1 cellular context compared by ENCODE assay signal in genomic region chr14:68719634-68720384, GRCh38.
TF ChIP-seq lines count a peak whose summit lies in the region.

No MANE protein-coding gene starts in this region.

TF ChIP-seq in GM12878, 131 proteins besides CTCF, POLR2A, EP300 and RAD21 (continued from another document):
- TF ChIP-seq, protein P1, sequence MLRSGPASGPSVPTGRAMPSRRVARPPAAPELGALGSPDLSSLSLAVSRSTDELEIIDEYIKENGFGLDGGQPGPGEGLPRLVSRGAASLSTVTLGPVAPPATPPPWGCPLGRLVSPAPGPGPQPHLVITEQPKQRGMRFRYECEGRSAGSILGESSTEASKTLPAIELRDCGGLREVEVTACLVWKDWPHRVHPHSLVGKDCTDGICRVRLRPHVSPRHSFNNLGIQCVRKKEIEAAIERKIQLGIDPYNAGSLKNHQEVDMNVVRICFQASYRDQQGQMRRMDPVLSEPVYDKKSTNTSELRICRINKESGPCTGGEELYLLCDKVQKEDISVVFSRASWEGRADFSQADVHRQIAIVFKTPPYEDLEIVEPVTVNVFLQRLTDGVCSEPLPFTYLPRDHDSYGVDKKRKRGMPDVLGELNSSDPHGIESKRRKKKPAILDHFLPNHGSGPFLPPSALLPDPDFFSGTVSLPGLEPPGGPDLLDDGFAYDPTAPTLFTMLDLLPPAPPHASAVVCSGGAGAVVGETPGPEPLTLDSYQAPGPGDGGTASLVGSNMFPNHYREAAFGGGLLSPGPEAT (IDR thresholded peaks at IDR 0.05; ENCODE audit: low read depth), result peak; percentile 38; the same call in 1 of the 2 replicates
- TF ChIP-seq NFIC (IDR thresholded peaks at IDR 0.05; ENCODE audit: low read depth, low read length) (no peak), NFXL1 (IDR thresholded peaks at IDR 0.05; ENCODE audit: borderline replicate concordance) (no peak), SKIL (IDR thresholded peaks at IDR 0.05; ENCODE audit: low read depth, poor library complexity, severe bottlenecking) (peak; percentile 43), YY1 (IDR thresholded peaks at IDR 0.05; ENCODE audit: low read depth, low read length) (no peak), TAF1 (IDR thresholded peaks at IDR 0.05; ENCODE audit: borderline replicate concordance, low read depth, low read length) (no peak), SUZ12 (IDR thresholded peaks at IDR 0.05; ENCODE audit: unreplicated experiment) (no peak), CUX1 (IDR thresholded peaks at IDR 0.05; ENCODE audit: insufficient replicate concordance, low read depth, low read length) (no peak), HCFC1 (IDR thresholded peaks at IDR 0.05; ENCODE audit: low read length) (no peak), POLR2AphosphoS2 (IDR thresholded peaks at IDR 0.05; ENCODE audit: low read depth, low read length) (no peak), CREM (IDR thresholded peaks at IDR 0.05; ENCODE audit: low read depth) (no peak), BMI1 (IDR thresholded peaks at IDR 0.05; ENCODE audit: borderline replicate concordance) (no peak), ZZZ3 (IDR thresholded peaks at IDR 0.05; ENCODE audit: control insufficient read depth, insufficient read length, low read depth) (no peak), EGR1 (IDR thresholded peaks at IDR 0.05; ENCODE audit: borderline replicate concordance in 1 of 2, low read depth in 2 of 2, low read length in 2 of 2) (no peak), TBL1XR1 (IDR thresholded peaks at IDR 0.05; ENCODE audit: low read depth, low read length) (no peak), BCL11A (IDR thresholded peaks at IDR 0.05; ENCODE audit: low read depth, low read length) (no peak), KLF5 (IDR thresholded peaks at IDR 0.05; ENCODE audit: partially characterized antibody) (no peak), MYB (IDR thresholded peaks at IDR 0.05; ENCODE audit: borderline replicate concordance, low read depth, low read length) (no peak), FOXK2 (IDR thresholded peaks at IDR 0.05) (no peak), ZNF217 (IDR thresholded peaks at IDR 0.05) (0 out of 2 replicates have a peak, but pooled peaks have one; percentile 44), GATAD2B (conservative IDR thresholded peaks at IDR 0.05; ENCODE audit: low read depth) (no peak), ZSCAN29 (IDR thresholded peaks at IDR 0.05) (no peak), CBX3 (IDR thresholded peaks at IDR 0.05; ENCODE audit: borderline replicate concordance, low read depth) (no peak), RFX5 (IDR thresholded peaks at IDR 0.05; ENCODE audit: low read depth, low read length) (no peak), ZNF274 (IDR thresholded peaks at IDR 0.05; ENCODE audit: insufficient read depth, insufficient read length) (no peak)
